8 cellular contexts compared by ENCODE assay signal in genomic region chr12:29519585-29520182, GRCh38. TPM values are rescaled to one million over a fixed set of nuclear protein-coding genes. Genes with fewer than 3 reads are reported as not detected.
DNase-seq lines count a peak whose midpoint lies in the region; ATAC-seq and TF ChIP-seq lines count a peak whose summit lies in the region.

No MANE protein-coding gene starts in this region.

- H3K36me3 ChIP-seq in GM06990 (ENCODE audit: control insufficient read depth, insufficient read depth, low read length) (no peaks in the 10 kb centered on the region), right atrium auricular region (peaks cover 38% of the 10 kb centered on the region)

- H3K36me3 Mint-ChIP-seq in activated CD4-positive, alpha-beta T cell treated with anti-CD3 and anti-CD28 coated beads, Interleukin-2, amount 10 ng/mL, durations not matched to agents 7 days and 5 days (ENCODE audit: low read depth), result no peaks in the 10 kb centered on the region

- DNase-seq in AG10803 (ENCODE audit: low read depth) (peak; percentile 49), GM06990 (ENCODE audit: extremely low read depth, insufficient read length) (no peak), MV-4-11 (lab: John Stamatoyannopoulos, UW) (peak; percentile 20), right atrium auricular region (ENCODE audit: low spot score) (no peak), smooth muscle cell of the brain vasculature (ENCODE audit: low read depth, low spot score) (peak; percentile 60), epidermal melanocyte (ENCODE audit: insufficient read length, low spot score) (no peak)
- peak; percentile 49 for DNase-seq in activated CD4-positive, alpha-beta T cell treated with anti-CD3 and anti-CD28 coated beads, Interleukin-2, amount 10 ng/mL, durations not matched to agents 7 days and 5 days

- H3K4me3 ChIP-seq in AG10803 (ENCODE audit: low read length) (no peak overlapping the region), GM06990 (replicated peaks; ENCODE audit: low read depth, low read length) (no peak overlapping the region), right atrium auricular region (no peak overlapping the region)

- TF ChIP-seq CTCF in AG10803 (conservative IDR thresholded peaks at IDR 0.05; ENCODE audit: low read length) (peak; percentile 66), GM06990 (IDR thresholded peaks at IDR 0.05; ENCODE audit: insufficient read depth, low read length, poor library complexity, severe bottlenecking) (peak; percentile 45), right atrium auricular region (IDR thresholded peaks at IDR 0.05) (peak; percentile 44 to 71)

- CTCF ChIA-PET in activated CD4-positive, alpha-beta T cell treated with anti-CD3 and anti-CD28 coated beads, Interleukin-2, amount 10 ng/mL, durations not matched to agents 7 days and 5 days (lab: Charles Lee), result no interaction called here

- H3K27ac Mint-ChIP-seq in activated CD4-positive, alpha-beta T cell treated with anti-CD3 and anti-CD28 coated beads, Interleukin-2, amount 10 ng/mL, durations not matched to agents 7 days and 5 days, result no peak overlapping the region

- no peak for ATAC-seq in HG03354 (IDR thresholded peaks at IDR 0.05; ENCODE audit: poor library complexity, severe bottlenecking, unreplicated experiment)

- no peaks in the 10 kb centered on the region for H3K9me3 ChIP-seq in right atrium auricular region

- peaks cover 18% of the 10 kb centered on the region for H3K27me3 Mint-ChIP-seq in activated CD4-positive, alpha-beta T cell treated with anti-CD3 and anti-CD28 coated beads, Interleukin-2, amount 10 ng/mL, durations not matched to agents 7 days and 5 days

- no peaks in the 10 kb centered on the region for H3K4me1 ChIP-seq in right atrium auricular region

- no peaks in the 10 kb centered on the region; the same call in 1 of the 2 replicates for H3K27me3 ChIP-seq in GM06990 (replicated peaks; ENCODE audit: control insufficient read depth, insufficient read depth, low read length)
- no peaks in the 10 kb centered on the region for H3K27me3 ChIP-seq in right atrium auricular region

- POLR2A ChIA-PET in activated CD4-positive, alpha-beta T cell treated with anti-CD3 and anti-CD28 coated beads, Interleukin-2, amount 10 ng/mL, durations not matched to agents 7 days and 5 days (lab: Charles Lee), result interaction anchor here (0.6 kb wide), 1 partner anchor 121 kb away, joined by 3 read pairs; no protein-coding TSS in a partner anchor

- no peak overlapping the region for H3K27ac ChIP-seq in right atrium auricular region

- H3K4me1 Mint-ChIP-seq in activated CD4-positive, alpha-beta T cell treated with anti-CD3 and anti-CD28 coated beads, Interleukin-2, amount 10 ng/mL, durations not matched to agents 7 days and 5 days, result no peaks in the 10 kb centered on the region

- no peak overlapping the region for H3K4me3 Mint-ChIP-seq in activated CD4-positive, alpha-beta T cell treated with anti-CD3 and anti-CD28 coated beads, Interleukin-2, amount 10 ng/mL, durations not matched to agents 7 days and 5 days

- no peaks in the 10 kb centered on the region for H3K9me3 Mint-ChIP-seq in activated CD4-positive, alpha-beta T cell treated with anti-CD3 and anti-CD28 coated beads, Interleukin-2, amount 10 ng/mL, durations not matched to agents 7 days and 5 days

RNA-seq across cellular contexts. Expression of gene OVCH1, which starts 22.2 kb away (rescaled TPM):
- not detected for total RNA-seq in activated CD4-positive, alpha-beta T cell treated with anti-CD3 and anti-CD28 coated beads, Interleukin-2, amount 10 ng/mL, durations not matched to agents 7 days and 5 days
- total RNA-seq in right atrium auricular region, result under 1 TPM in 1 of 2 donors, not detected in 1; 0.19 TPM

Comparison
In these comparisons a context has a peak if more than half of its experiments do, and no peak if none do; other contexts are left out.
1. DNase-seq: peak in AG10803 (single experiment), MV-4-11 (single experiment), activated CD4-positive, alpha-beta T cell treated with anti-CD3 and anti-CD28 coated beads, Interleukin-2, amount 10 ng/mL, durations not matched to agents 7 days and 5 days (single experiment) and smooth muscle cell of the brain vasculature (single experiment); none in GM06990 (single experiment), right atrium auricular region (single experiment) and epidermal melanocyte (single experiment).
2. Peak in every context shown above with its lines, with median percentiles within 50 percentile points of each other: CTCF ChIP-seq.